ENCODE assay signal across 1 cellular context in the genomic region with DNA sequence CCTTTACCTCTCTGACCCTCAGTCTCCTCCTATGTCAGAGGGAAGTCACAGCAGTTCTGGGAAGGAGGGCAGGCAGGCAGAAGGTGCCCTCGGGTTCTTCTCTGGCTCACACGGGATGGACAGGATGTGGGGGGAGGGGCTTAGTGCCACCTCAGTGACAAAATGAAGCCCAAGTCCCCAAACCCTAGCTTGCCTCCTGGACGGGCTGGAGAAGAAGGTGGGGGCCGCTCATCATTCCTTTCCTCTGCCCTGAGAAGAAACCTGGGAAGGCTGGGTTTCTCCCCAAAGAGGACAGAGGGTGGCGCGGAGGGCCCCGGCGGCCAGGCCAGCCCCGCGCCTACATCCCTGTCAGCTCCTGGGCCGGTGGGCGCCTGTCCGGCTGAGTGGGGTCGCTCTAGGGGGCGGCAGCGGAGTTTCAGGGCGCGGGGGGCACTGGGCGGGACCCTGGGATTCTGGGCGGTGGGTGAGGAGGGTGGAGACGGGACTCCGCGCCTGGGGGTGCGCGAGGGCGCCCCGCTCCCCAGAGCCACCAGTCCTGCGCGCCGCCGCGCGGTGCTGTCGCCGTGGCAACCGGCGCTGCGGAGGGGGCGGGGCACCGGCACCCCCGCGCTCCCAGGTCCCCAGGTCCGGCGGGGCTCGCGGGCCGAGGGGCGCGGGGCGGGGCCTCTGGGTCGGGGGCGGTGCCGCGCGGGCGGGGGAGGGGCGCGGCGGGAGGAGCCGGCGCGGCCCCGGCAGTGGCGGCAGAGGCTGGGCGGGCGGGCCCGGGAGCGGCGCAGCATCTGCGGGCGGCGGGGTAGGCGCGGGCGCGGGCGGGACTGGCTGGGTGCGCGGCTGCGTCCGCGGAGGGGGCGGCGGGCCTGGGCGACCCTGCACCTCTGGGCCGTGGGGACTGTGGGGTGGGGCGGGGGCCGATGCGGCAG.
TF ChIP-seq lines count a peak whose summit lies in the region.

A gene (plus strand): TSS at position 723 of the 920 bp plus-strand sequence. CDS start 2,252 bp downstream, outside the sequence.

TF ChIP-seq in Ishikawa, 13 proteins besides CTCF, POLR2A, EP300 and RAD21 (continued from another document):
- TF ChIP-seq TCF12 (IDR thresholded peaks at IDR 0.05; ENCODE audit: low read depth) (no peak), CEBPB (IDR thresholded peaks at IDR 0.05) (no peak), TEAD4 (IDR thresholded peaks at IDR 0.05) (no peak)
